In the genomic region with DNA sequence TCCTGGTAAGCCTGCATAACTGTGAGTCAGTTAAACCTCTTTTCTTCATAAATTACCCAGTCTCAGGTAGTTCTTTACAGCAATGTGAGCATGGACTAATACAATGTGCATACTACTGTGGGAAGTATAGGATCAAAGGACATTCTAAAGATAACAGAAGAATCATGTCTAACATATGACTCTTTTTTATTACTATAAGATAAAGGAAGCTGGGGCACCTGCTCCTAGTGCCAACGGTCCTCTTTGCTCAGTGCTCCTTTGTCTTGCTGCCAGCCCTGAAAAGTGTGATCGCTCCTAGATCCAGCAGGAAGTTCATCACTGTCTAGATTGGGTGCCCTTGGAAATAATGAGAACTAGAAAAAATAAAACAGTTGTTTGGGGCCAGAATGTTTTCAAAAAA, we compare ENCODE assay signal across 29 cellular contexts.
"Had no signal": no experiment of that assay in that cellular context is flagged by ENCODE, and none has a peak within 500 bp of the region (broad histone marks: within the 10 kb centered on the region; RNA-seq: fewer than 3 reads in every experiment).

No MANE protein-coding gene starts in this region.

- H3K9me3 ChIP-seq: neutrophil, pancreas, prostate gland, right lobe of liver, sigmoid colon, spleen, suprapubic skin, testis, tibial artery, upper lobe of left lung, vagina had no signal

- H3K9me3 Mint-ChIP-seq: naive thymus-derived CD8-positive, alpha-beta T cell; natural killer cell treated with Interleukin-12 subunit alpha and Interleukin-12 subunit beta and Interleukin-15 and Interleukin-18, amount 100 ng/mL, for 72 hours; nephron progenitor cell; neural crest cell; stimulated activated memory B cell treated with anti-CD40 and anti-IgM and Interleukin-4, amounts not matched to agents 10 μg/mL and 1 μg/mL and 100 μg/mL, for 72 hours; stimulated activated naive CD8-positive, alpha-beta T cell treated with anti-CD3 and anti-CD28 coated beads, Interleukin-15, amount 100 ng/mL, for 72 hours had no signal

- H3K27me3 ChIP-seq: neutrophil, pancreas, right lobe of liver, sigmoid colon, spleen, suprapubic skin, testis, tibial artery, upper lobe of left lung, vagina had no signal

- H3K36me3 Mint-ChIP-seq: natural killer cell treated with Interleukin-12 subunit alpha and Interleukin-12 subunit beta and Interleukin-15 and Interleukin-18, amount 100 ng/mL, for 72 hours had no signal

- ATAC-seq: naive thymus-derived CD8-positive, alpha-beta T cell; natural killer cell treated with Interleukin-12 subunit alpha and Interleukin-12 subunit beta and Interleukin-15 and Interleukin-18, amount 100 ng/mL, for 72 hours; pancreas; right cardiac atrium; right lobe of liver; stimulated activated memory B cell treated with anti-CD40 and anti-IgM and Interleukin-4, amounts not matched to agents 10 μg/mL and 1 μg/mL and 100 μg/mL, for 72 hours; stimulated activated naive CD8-positive, alpha-beta T cell treated with anti-CD3 and anti-CD28 coated beads, Interleukin-15, amount 100 ng/mL, for 72 hours; stimulated activated naive CD8-positive, alpha-beta T cell treated with anti-CD3 and anti-CD28 coated beads, Interleukin-15, Interleukin-2, amounts not matched to agents 100 U/mL and 50 U/mL, for 24 hours had no signal

- H3K27ac ChIP-seq: neutrophil, pancreas, prostate gland, right lobe of liver, sigmoid colon, spleen, suprapubic skin, testis, tibial artery, upper lobe of left lung, vagina had no signal

- H3K4me1 Mint-ChIP-seq: nephron progenitor cell; neural crest cell; stimulated activated memory B cell treated with anti-CD40 and anti-IgM and Interleukin-4, amounts not matched to agents 10 μg/mL and 1 μg/mL and 100 μg/mL, for 72 hours; stimulated activated naive CD8-positive, alpha-beta T cell treated with anti-CD3 and anti-CD28 coated beads, Interleukin-15, amount 100 ng/mL, for 72 hours had no signal

- H3K4me1 ChIP-seq: pancreas, prostate gland, right lobe of liver, spleen, suprapubic skin, testis, vagina had no signal

- H3K4me3 Mint-ChIP-seq: naive thymus-derived CD8-positive, alpha-beta T cell; natural killer cell treated with Interleukin-12 subunit alpha and Interleukin-12 subunit beta and Interleukin-15 and Interleukin-18, amount 100 ng/mL, for 72 hours; nephron progenitor cell; neural crest cell; stimulated activated memory B cell treated with anti-CD40 and anti-IgM and Interleukin-4, amounts not matched to agents 10 μg/mL and 1 μg/mL and 100 μg/mL, for 72 hours; stimulated activated naive CD8-positive, alpha-beta T cell treated with anti-CD3 and anti-CD28 coated beads, Interleukin-15, amount 100 ng/mL, for 72 hours had no signal

- H3K27ac Mint-ChIP-seq: naive thymus-derived CD8-positive, alpha-beta T cell; natural killer cell treated with Interleukin-12 subunit alpha and Interleukin-12 subunit beta and Interleukin-15 and Interleukin-18, amount 100 ng/mL, for 72 hours; nephron progenitor cell; stimulated activated memory B cell treated with anti-CD40 and anti-IgM and Interleukin-4, amounts not matched to agents 10 μg/mL and 1 μg/mL and 100 μg/mL, for 72 hours had no signal

- DNase-seq: naive thymus-derived CD8-positive, alpha-beta T cell; nephron progenitor cell; nucleus accumbens; pancreas; right cardiac atrium; right lobe of liver; sigmoid colon; spleen; stimulated activated CD4-positive, alpha-beta T cell treated with anti-CD3 and anti-CD28 coated beads, Interleukin-12 subunit alpha, Interleukin-12 subunit beta, amount 100 ng/mL, for 4 hours; stimulated activated CD4-positive, alpha-beta T cell treated with anti-CD3 and anti-CD28 coated beads, Interleukin-1b, Interleukin-23, amount 100 ng/mL, for 48 hours; stimulated activated CD4-positive, alpha-beta T cell treated with anti-CD3 and anti-CD28 coated beads, Interleukin-4, amount 100 ng/mL, for 1 hour; stimulated activated CD4-positive, alpha-beta T cell treated with anti-CD3 and anti-CD28 coated beads, Interleukin-4, amount 100 ng/mL, for 4 hours; stimulated activated CD8-positive, alpha-beta memory T cell treated with anti-CD3 and anti-CD28 coated beads, Interleukin-4, amount 100 ng/mL, for 48 hours; stimulated activated naive CD4-positive, alpha-beta T cell; stimulated activated naive CD8-positive, alpha-beta T cell treated with anti-CD3 and anti-CD28 coated beads, Interleukin-15, amount 100 ng/mL, for 72 hours; stimulated activated naive CD8-positive, alpha-beta T cell treated with anti-CD3 and anti-CD28 coated beads, Interleukin-15, Interleukin-2, amounts not matched to agents 100 U/mL and 50 U/mL, for 24 hours; substantia nigra; testis; tibial artery; trophoblast cell; upper lobe of left lung had no signal

- H3K4me3 ChIP-seq: pancreas, prostate gland, right lobe of liver, sigmoid colon, smooth muscle cell, spleen, suprapubic skin, testis, tibial artery, upper lobe of left lung, vagina had no signal

- H3K4me2 ChIP-seq: smooth muscle cell had no signal

- H3K36me3 ChIP-seq: neutrophil, pancreas, prostate gland, right lobe of liver, sigmoid colon, suprapubic skin, tibial artery, upper lobe of left lung, vagina had no signal

- H3K27me3 Mint-ChIP-seq: naive thymus-derived CD8-positive, alpha-beta T cell; natural killer cell treated with Interleukin-12 subunit alpha and Interleukin-12 subunit beta and Interleukin-15 and Interleukin-18, amount 100 ng/mL, for 72 hours; stimulated activated memory B cell treated with anti-CD40 and anti-IgM and Interleukin-4, amounts not matched to agents 10 μg/mL and 1 μg/mL and 100 μg/mL, for 72 hours; stimulated activated naive CD8-positive, alpha-beta T cell treated with anti-CD3 and anti-CD28 coated beads, Interleukin-15, amount 100 ng/mL, for 72 hours had no signal
